8 cellular contexts compared by ENCODE assay signal in genomic region chr12:105382771-105383632, GRCh38. TPM values are rescaled to one million over a fixed set of nuclear protein-coding genes. Genes with fewer than 3 reads are reported as not detected.
A peak's percentile ranks its signal among the peaks of the same experiment; 100 is the strongest.
DNase-seq lines count a peak whose midpoint lies in the region; ATAC-seq and TF ChIP-seq lines count a peak whose summit lies in the region.

No MANE protein-coding gene starts in this region.

- peak; percentile 56 to 91 (median 89) for TF ChIP-seq CTCF in breast epithelium (IDR thresholded peaks at IDR 0.05)
- TF ChIP-seq CTCF in spleen (IDR thresholded peaks at IDR 0.05 in 8 of 11, conservative IDR thresholded peaks at IDR 0.05 in 3 of 11): peak; percentile 56 to 85 (median 77)

- no peaks in the 10 kb centered on the region for H3K4me1 ChIP-seq in breast epithelium
- H3K4me1 ChIP-seq in spleen: peaks cover 0 to 9% (median 5%) of the 10 kb centered on the region in 6 donors

- DNase-seq in DMS79 treated with DMSO at 0.1 percent for 48 hours (lab: John Stamatoyannopoulos, UW) (peak; percentile 32), HPDE6-E6E7 (ENCODE audit: extremely low spot score) (peak; percentile 66), NCI-H82 (lab: John Stamatoyannopoulos, UW) (peak; percentile 79), breast epithelium (ENCODE audit: low spot score in 2 of 2) (no peak), iris pigment epithelial cell (ENCODE audit: low read depth) (peak; percentile 73), spleen (no peak), occipital lobe (lab: John Stamatoyannopoulos, UW) (no peak)

- H3K36me3 ChIP-seq in breast epithelium: no peaks in the 10 kb centered on the region
- H3K36me3 ChIP-seq in spleen: no peaks in the 10 kb centered on the region

- no peak for TF ChIP-seq POLR2A in breast epithelium (IDR thresholded peaks at IDR 0.05)
- TF ChIP-seq POLR2A in spleen (IDR thresholded peaks at IDR 0.05): no peak

- no peak for ATAC-seq in GM18870 (IDR thresholded peaks at IDR 0.05; ENCODE audit: unreplicated experiment)

- H3K9me3 ChIP-seq in breast epithelium (no peaks in the 10 kb centered on the region), spleen (no peaks in the 10 kb centered on the region)

- WGBS in spleen, 5 donors: 31 to 44% (median 33%) methylated on average over 18 of the region's 18 CpGs

- intact Hi-C loops in breast epithelium (cut with DNase I; ENCODE audit: low total_unique reads): loop anchor here (10.0 kb wide), 1 partner anchor 998 kb away; no protein-coding TSS in a partner anchor
- intact Hi-C loops in spleen (cut with DNase I; ENCODE audit: low total_unique reads): loop anchor here (2.0 kb wide), 1 partner anchor 104 kb away; no protein-coding TSS in a partner anchor

- H3K4me3 ChIP-seq in breast epithelium: peak overlapping the region; percentile 7 to 46 (median 16)
- peak overlapping the region in 4 of 8 donors; percentile 1 to 24 (median 10) for H3K4me3 ChIP-seq in spleen

- H3K27ac ChIP-seq in breast epithelium: no peak overlapping the region
- no peak overlapping the region for H3K27ac ChIP-seq in spleen

- H3K27me3 ChIP-seq in breast epithelium (no peaks in the 10 kb centered on the region), spleen (replicated peaks in 1 of 7) (no peaks in the 10 kb centered on the region)

RNA-seq across cellular contexts. Expression of gene C12orf75, which starts 52.5 kb away (rescaled TPM):
- total RNA-seq in breast epithelium: 10 to 100 TPM in 2 of 3 donors, 1 to 10 TPM in 1; 2.4 to 20.9 (median 20.0) TPM
- 10 to 100 TPM; 12.7 to 33.4 (median 17.6) TPM for total RNA-seq in spleen
- 10 to 100 TPM; 16.5 to 23.5 (median 20.4) TPM for polyA plus RNA-seq in spleen
- total RNA-seq in occipital lobe: 36.3 TPM

Comparison
In these comparisons a context has a peak if more than half of its experiments do, and no peak if none do; other contexts are left out.
1. DNase-seq: peak in DMS79 treated with DMSO at 0.1 percent for 48 hours (single experiment), HPDE6-E6E7 (single experiment), NCI-H82 (single experiment) and iris pigment epithelial cell (single experiment); none in breast epithelium (0 of 2), spleen (single experiment) and occipital lobe (single experiment).